In genomic region chr3:128082545-128082944, GRCh38 we compare ENCODE assay signal across 22 cellular contexts.
"Had no signal": no experiment of that assay in that cellular context is flagged by ENCODE, and none has a peak within 500 bp of the region (broad histone marks: within the 10 kb centered on the region; RNA-seq: fewer than 3 reads in every experiment).

No MANE protein-coding gene starts in this region.

- H3K4me3 ChIP-seq: heart right ventricle, lower lobe of right lung, thyroid gland had no signal

- DNase-seq: activated CD4-positive, alpha-beta memory T cell treated with anti-CD3 and anti-CD28 coated beads for 36 hours; activated CD4-positive, alpha-beta T cell treated with anti-CD3 and anti-CD28 coated beads for 4 hours; activated gamma-delta T cell; activated naive CD4-positive, alpha-beta T cell treated with anti-CD3 and anti-CD28 coated beads, Interleukin-2, amount 50 U/mL, for 16 hours; activated naive CD8-positive, alpha-beta T cell treated with anti-CD3 and anti-CD28 coated beads, Interleukin-2, amount 50 U/mL, for 24 hours; activated T-cell treated with anti-CD3 and anti-CD28 coated beads, Interleukin-2, amount 50 U/mL, for 72 hours; cortex of kidney; heart right ventricle; islet precursor cell; left colon; lower lobe of right lung; naive thymus-derived CD4-positive, alpha-beta T cell; occipital lobe; retina; stimulated activated CD4-positive, alpha-beta T cell treated with anti-CD3 and anti-CD28 coated beads, Interleukin-12 subunit alpha, Interleukin-12 subunit beta, amount 100 ng/mL, for 4 hours; stimulated activated CD4-positive, alpha-beta T cell treated with anti-CD3 and anti-CD28 coated beads, Interleukin-4, amount 100 ng/mL, for 4 hours; substantia nigra; T-helper 1 cell; T-helper 9 cell; thyroid gland had no signal

- H3K4me1 ChIP-seq: lower lobe of right lung had no signal

- H3K27ac ChIP-seq: epithelial cell of prostate, lower lobe of right lung, thyroid gland had no signal

- H3K9me3 ChIP-seq: heart right ventricle, lower lobe of right lung, thyroid gland had no signal

- H3K27me3 ChIP-seq: heart right ventricle, thyroid gland had no signal

- ATAC-seq: activated naive CD8-positive, alpha-beta T cell treated with anti-CD3 and anti-CD28 coated beads, Interleukin-2, amount 50 U/mL, for 24 hours; activated T-cell treated with anti-CD3 and anti-CD28 coated beads, Interleukin-2, amount 50 U/mL, for 72 hours; lower lobe of right lung; naive thymus-derived CD4-positive, alpha-beta T cell; WTC11 had no signal
